Comparison of ENCODE assay signal across 19 cellular contexts in the genomic region with DNA sequence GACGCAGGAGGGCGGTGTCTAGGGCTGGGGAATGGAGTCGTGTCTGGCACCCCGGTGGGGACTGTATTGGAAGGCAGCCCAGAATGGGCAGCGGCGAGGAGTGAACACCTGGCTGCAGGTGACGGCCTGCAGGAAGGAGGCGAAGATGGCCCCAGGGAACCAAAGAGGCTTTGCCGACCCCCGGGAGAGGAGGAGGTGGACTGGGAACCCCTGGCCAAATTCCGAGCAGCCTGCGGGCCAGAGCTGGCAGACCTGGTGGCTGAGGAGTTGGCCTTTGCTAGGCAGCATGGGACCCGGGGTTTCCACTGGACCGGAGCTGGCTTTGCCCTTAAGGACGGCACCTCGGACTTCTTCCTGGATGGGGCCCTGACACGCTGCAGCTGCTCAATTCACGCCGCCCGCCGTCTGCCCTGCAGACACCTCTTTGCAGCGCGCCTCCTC. TPM values are rescaled to one million over a fixed set of nuclear protein-coding genes. Genes with fewer than 3 reads are reported as not detected.
DNase-seq lines count a peak whose midpoint lies in the region; ATAC-seq and TF ChIP-seq lines count a peak whose summit lies in the region.
"Had no signal": no experiment of that assay in that cellular context is flagged by ENCODE, and none has a peak within 500 bp of the region (broad histone marks: within the 10 kb centered on the region; RNA-seq: fewer than 3 reads in every experiment).

No MANE protein-coding gene starts in this region.

- H4K8ac ChIP-seq in IMR-90 (ENCODE audit: low read depth in 2 of 2, low read length in 2 of 2), result no peak overlapping the region

- no peaks in the 10 kb centered on the region for H3K9me3 ChIP-seq in IMR-90 (ENCODE audit: control insufficient read depth, insufficient read depth, low read length)
- H3K9me3 ChIP-seq in neural progenitor cell (ENCODE audit: low read depth), result no peaks in the 10 kb centered on the region
- H3K9me3 ChIP-seq: pancreas had no signal

- H2AK5ac ChIP-seq in IMR-90 (ENCODE audit: low read depth, low read length), result no peak overlapping the region

- H3K27me3 ChIP-seq in IMR-90 (ENCODE audit: control insufficient read depth, insufficient read depth, low read length), result no peaks in the 10 kb centered on the region
- no peaks in the 10 kb centered on the region for H3K27me3 ChIP-seq in neural progenitor cell
- H3K27me3 ChIP-seq: pancreas had no signal

- no peak overlapping the region for H2AK9ac ChIP-seq in IMR-90 (replicated peaks; ENCODE audit: low read depth, low read length, poor library complexity)

- peaks cover 0 to 4% of the 10 kb centered on the region in 2 experiments; a peak in 2 of 4 replicates for H3K79me1 ChIP-seq in IMR-90 (ENCODE audit: low read depth in 1 of 2, low read length in 2 of 2)

- H4K91ac ChIP-seq in IMR-90 (ENCODE audit: insufficient read depth, low read depth, low read length), result no peak overlapping the region

- peak overlapping the region; percentile 6 for H3K4me3 Mint-ChIP-seq in activated naive CD4-positive, alpha-beta T cell treated with anti-CD3 and anti-CD28 coated beads for 36 hours
- no peak overlapping the region for H3K4me3 Mint-ChIP-seq in chondrocyte (ENCODE audit: unreplicated experiment)
- H3K4me3 Mint-ChIP-seq in neural progenitor cell, result no peak overlapping the region
- no peak overlapping the region for H3K4me3 Mint-ChIP-seq in stimulated activated memory B cell treated with anti-CD40 and anti-IgM and Interleukin-4, amounts not matched to agents 10 μg/mL and 1 μg/mL and 100 μg/mL, for 72 hours

- dilution Hi-C loops in IMR-90 (cut with HindIII; ENCODE audit: low sequenced_read_pairs, unreplicated experiment), result no loop called here

- H3K9me3 Mint-ChIP-seq in activated naive CD4-positive, alpha-beta T cell treated with anti-CD3 and anti-CD28 coated beads for 36 hours, result no peaks in the 10 kb centered on the region
- H3K9me3 Mint-ChIP-seq in chondrocyte (ENCODE audit: low read depth) (no peaks in the 10 kb centered on the region), neural progenitor cell (no peaks in the 10 kb centered on the region)
- H3K9me3 Mint-ChIP-seq in stimulated activated memory B cell treated with anti-CD40 and anti-IgM and Interleukin-4, amounts not matched to agents 10 μg/mL and 1 μg/mL and 100 μg/mL, for 72 hours, result no peaks in the 10 kb centered on the region

- no peak overlapping the region for H3K4me3 ChIP-seq in IMR-90 (ENCODE audit: insufficient read depth, low read depth, low read length)
- H3K4me3 ChIP-seq in neural progenitor cell, result no peak overlapping the region
- H3K4me3 ChIP-seq: pancreas, smooth muscle cell had no signal

- WGBS in IMR-90 (ENCODE audit: extremely low coverage in 2 of 2, insufficient read length in 1 of 2), 2 experiments, result 63% methylated on average over 13 of the region's 23 CpGs; no CpG with 5 or more reads in 1 of the 2 experiments

- H3K79me2 ChIP-seq in neural progenitor cell (ENCODE audit: low read depth), result no peaks in the 10 kb centered on the region

- intact Hi-C loops in activated naive CD4-positive, alpha-beta T cell treated with anti-CD3 and anti-CD28 coated beads for 36 hours (cut with micrococcal nuclease), result no loop called here
- intact Hi-C loops in IMR-90 (cut with micrococcal nuclease), result no loop called here

- no peak overlapping the region for H2BK15ac ChIP-seq in IMR-90 (ENCODE audit: low read depth, low read length)

- H4K20me1 ChIP-seq in IMR-90 (ENCODE audit: insufficient read depth, low read length) (peaks cover 4% of the 10 kb centered on the region; the same call in 1 of the 2 replicates), neural progenitor cell (ENCODE audit: low read depth) (no peaks in the 10 kb centered on the region)

- no peak overlapping the region for H2BK20ac ChIP-seq in IMR-90 (ENCODE audit: low read depth, low read length)

- H3K27ac ChIP-seq in IMR-90 (ENCODE audit: insufficient read depth, low read length) (no peak overlapping the region), neural progenitor cell (no peak overlapping the region)
- H3K27ac ChIP-seq: pancreas had no signal

- H3K27me3 Mint-ChIP-seq in activated naive CD4-positive, alpha-beta T cell treated with anti-CD3 and anti-CD28 coated beads for 36 hours (ENCODE audit: low read depth), result peaks cover 6% of the 10 kb centered on the region
- H3K27me3 Mint-ChIP-seq in chondrocyte (ENCODE audit: low read depth) (no peaks in the 10 kb centered on the region), neural progenitor cell (ENCODE audit: insufficient read depth, low read depth) (peaks cover 4% of the 10 kb centered on the region)
- H3K27me3 Mint-ChIP-seq in stimulated activated memory B cell treated with anti-CD40 and anti-IgM and Interleukin-4, amounts not matched to agents 10 μg/mL and 1 μg/mL and 100 μg/mL, for 72 hours, result peaks cover 11% of the 10 kb centered on the region

- CTCF ChIA-PET in activated naive CD4-positive, alpha-beta T cell treated with anti-CD3 and anti-CD28 coated beads for 36 hours (lab: Charles Lee), result no interaction called here
- CTCF ChIA-PET in IMR-90 (lab: Yijun Ruan, JAX), result interaction anchor here (0.6 kb wide), 1 partner anchor 23 kb away, joined by 3 read pairs; no protein-coding TSS in a partner anchor

- H3K4me2 ChIP-seq in IMR-90 (ENCODE audit: low read depth, low read length) (no peak overlapping the region), neural progenitor cell (no peak overlapping the region)
- H3K4me2 ChIP-seq: smooth muscle cell had no signal

- H3K4me1 Mint-ChIP-seq in activated naive CD4-positive, alpha-beta T cell treated with anti-CD3 and anti-CD28 coated beads for 36 hours (ENCODE audit: low read depth), result peaks cover 13% of the 10 kb centered on the region
- H3K4me1 Mint-ChIP-seq in chondrocyte (ENCODE audit: low read depth), result no peaks in the 10 kb centered on the region
- peaks cover 9% of the 10 kb centered on the region for H3K4me1 Mint-ChIP-seq in neural progenitor cell
- peaks cover 19% of the 10 kb centered on the region for H3K4me1 Mint-ChIP-seq in stimulated activated memory B cell treated with anti-CD40 and anti-IgM and Interleukin-4, amounts not matched to agents 10 μg/mL and 1 μg/mL and 100 μg/mL, for 72 hours

- H3F3A ChIP-seq in neural progenitor cell (ENCODE audit: low read depth), result no peaks in the 10 kb centered on the region

- no peak for TF ChIP-seq POLR2A in IMR-90 (IDR thresholded peaks at IDR 0.05; ENCODE audit: low read depth, low read length)

- no peak overlapping the region for H3K18ac ChIP-seq in IMR-90 (ENCODE audit: low read depth, low read length)

- H3K9me1 ChIP-seq in IMR-90 (ENCODE audit: insufficient read depth, low read length), result peaks cover 4% of the 10 kb centered on the region

- no peak overlapping the region for H3K4ac ChIP-seq in IMR-90 (ENCODE audit: low read depth, low read length)

- no TSS peak for BruUV-seq in IMR-90 (replicated peaks; lab: Mats Ljungman, UMichigan)

- H2AFZ ChIP-seq in IMR-90 (replicated peaks; ENCODE audit: low read length, poor library complexity), result no peak overlapping the region
- H2AFZ ChIP-seq in neural progenitor cell (replicated peaks), result no peak overlapping the region

- no peak overlapping the region for H3K14ac ChIP-seq in IMR-90 (replicated peaks; ENCODE audit: low read depth, low read length)

- H4K5ac ChIP-seq in IMR-90 (ENCODE audit: low read depth, low read length), result no peak overlapping the region

- H2BK5ac ChIP-seq in IMR-90 (ENCODE audit: low read depth, low read length, poor library complexity, severe bottlenecking), result no peak overlapping the region

- DNase-seq in activated naive CD4-positive, alpha-beta T cell treated with anti-CD3 and anti-CD28 coated beads for 36 hours, result no peak
- no peak for DNase-seq in activated naive CD4-positive, alpha-beta T cell (lab: John Stamatoyannopoulos, UW)
- DNase-seq in IMR-90 (no peak), chondrocyte (ENCODE audit: low spot score) (peak; percentile 83), neural progenitor cell (ENCODE audit: low spot score) (no peak), OCI-M1 (lab: John Stamatoyannopoulos, UW) (no peak)
- DNase-seq: activated CD8-positive, alpha-beta memory T cell treated with anti-CD3 and anti-CD28 coated beads for 24 hours; activated effector memory CD4-positive, alpha-beta T cell treated with Interleukin-2 at 50 U/mL for 16 hours; cortex of kidney; erythroblast; glutamatergic neuron; islet precursor cell; NCI-H1092 treated with DMSO at 0.1 percent for 48 hours; NCI-H446; stimulated activated naive CD4-positive, alpha-beta T cell treated with Interleukin-2 at 50 U/mL for 16 hours had no signal

- peak overlapping the region; percentile 30 for H3K27ac Mint-ChIP-seq in activated naive CD4-positive, alpha-beta T cell treated with anti-CD3 and anti-CD28 coated beads for 36 hours
- H3K27ac Mint-ChIP-seq in chondrocyte (ENCODE audit: unreplicated experiment) (no peak overlapping the region), neural progenitor cell (peak overlapping the region; percentile 66)
- no peak overlapping the region for H3K27ac Mint-ChIP-seq in stimulated activated memory B cell treated with anti-CD40 and anti-IgM and Interleukin-4, amounts not matched to agents 10 μg/mL and 1 μg/mL and 100 μg/mL, for 72 hours

- H3K9ac ChIP-seq in IMR-90 (ENCODE audit: low read depth, low read length) (no peak overlapping the region), neural progenitor cell (no peak overlapping the region)

- no peaks in the 10 kb centered on the region for H3K4me1 ChIP-seq in IMR-90 (ENCODE audit: control insufficient read depth, insufficient read depth, low read length)
- H3K4me1 ChIP-seq in neural progenitor cell, result no peaks in the 10 kb centered on the region
- H3K4me1 ChIP-seq: pancreas had no signal

- TF ChIP-seq CTCF in IMR-90 (conservative IDR thresholded peaks at IDR 0.05; ENCODE audit: low read depth, low read length) (no peak), chondrocyte (IDR thresholded peaks at IDR 0.05) (no peak), neural progenitor cell (IDR thresholded peaks at IDR 0.05) (no peak)

- in situ Hi-C loops in IMR-90 (cut with MboI; ENCODE audit: low sequenced_read_pairs), result no loop called here

- H3K36me3 Mint-ChIP-seq in activated naive CD4-positive, alpha-beta T cell treated with anti-CD3 and anti-CD28 coated beads for 36 hours (ENCODE audit: low read depth), result peaks cover 8% of the 10 kb centered on the region
- no peaks in the 10 kb centered on the region for H3K36me3 Mint-ChIP-seq in chondrocyte (ENCODE audit: low read depth)
- peaks cover 32% of the 10 kb centered on the region for H3K36me3 Mint-ChIP-seq in neural progenitor cell
- H3K36me3 Mint-ChIP-seq in stimulated activated memory B cell treated with anti-CD40 and anti-IgM and Interleukin-4, amounts not matched to agents 10 μg/mL and 1 μg/mL and 100 μg/mL, for 72 hours, result peaks cover 25% of the 10 kb centered on the region

- no peak for TF ChIP-seq RAD21 in IMR-90 (IDR thresholded peaks at IDR 0.05; ENCODE audit: low read length)

- H2BK120ac ChIP-seq in IMR-90 (ENCODE audit: low read depth, low read length), result no peak overlapping the region

- POLR2A ChIA-PET in IMR-90 (lab: Charles Lee; ENCODE audit: unreplicated experiment), result interaction anchor here (0.7 kb wide), 1 partner anchor 48 kb away, joined by 7 read pairs; no protein-coding TSS in a partner anchor

- no peak overlapping the region for H3K56ac ChIP-seq in IMR-90 (ENCODE audit: extremely low read depth, insufficient read depth, low read length)

- ATAC-seq in IMR-90 (ENCODE audit: low read depth), result peak; percentile 16; the same call in 1 of the 2 replicates
- no peak for ATAC-seq in stimulated activated memory B cell treated with anti-CD40 and anti-IgM and Interleukin-4, amounts not matched to agents 10 μg/mL and 1 μg/mL and 100 μg/mL, for 72 hours
- ATAC-seq in GM19328 (IDR thresholded peaks at IDR 0.05; ENCODE audit: unreplicated experiment), result no peak

- no peak overlapping the region for H3K23ac ChIP-seq in IMR-90 (ENCODE audit: low read depth, low read length)

- H3K36me3 ChIP-seq in IMR-90 (ENCODE audit: control insufficient read depth, insufficient read depth, low read length), result no peaks in the 10 kb centered on the region
- no peaks in the 10 kb centered on the region for H3K36me3 ChIP-seq in neural progenitor cell
- H3K36me3 ChIP-seq: pancreas had no signal

RNA-seq across cellular contexts. Expression of gene ZSWIM9, which starts 25.9 kb away (rescaled TPM):
- total RNA-seq in activated naive CD4-positive, alpha-beta T cell treated with anti-CD3 and anti-CD28 coated beads for 36 hours, result 1 to 10 TPM; 6.1 to 6.7 TPM
- total RNA-seq in IMR-90 (2012; rRNA removed) (0.54 and 0.56 TPM in 2 replicates), chondrocyte (5.0 to 5.9 TPM (median 5.6 TPM) in 3 replicates), neural progenitor cell (ENCODE audit: low replicate concordance) (0.36 and 4.2 TPM in 2 replicates)
- 2.2 and 3.4 TPM in 2 replicates for polyA plus RNA-seq in IMR-90 (2012; rRNA removed)
- 2.6 and 2.8 TPM in 2 replicates for polyA plus RNA-seq in IMR-90 (2012; cell fraction: cytosol; rRNA removed)
- 2.9 and 3.2 TPM in 2 replicates for polyA plus RNA-seq in IMR-90 (2012; cell fraction: nucleus; rRNA removed; ENCODE audit: low replicate concordance)

RNA-seq across cellular contexts. Expression of gene LIG1, which starts 26.2 kb away (rescaled TPM):
- total RNA-seq in activated naive CD4-positive, alpha-beta T cell treated with anti-CD3 and anti-CD28 coated beads for 36 hours, result 100 to 1,000 TPM; 187 to 195 TPM
- 24.9 and 30.8 TPM in 2 replicates for total RNA-seq in IMR-90 (2012; rRNA removed)
- 33.5 and 34.0 TPM in 2 replicates for polyA plus RNA-seq in IMR-90 (2012; rRNA removed)
- 18.0 and 18.4 TPM in 2 replicates for polyA plus RNA-seq in IMR-90 (2012; cell fraction: cytosol; rRNA removed)
- 60.4 and 99.1 TPM in 2 replicates for polyA plus RNA-seq in IMR-90 (2012; cell fraction: nucleus; rRNA removed; ENCODE audit: low replicate concordance)
- total RNA-seq in chondrocyte, result 12.1 to 24.7 TPM (median 17.0 TPM) in 3 replicates
- total RNA-seq in neural progenitor cell (ENCODE audit: low replicate concordance), result 40.0 and 88.9 TPM in 2 replicates

RNA-seq across cellular contexts. Expression of gene CARD8, which starts 59.4 kb away (rescaled TPM):
- total RNA-seq in activated naive CD4-positive, alpha-beta T cell treated with anti-CD3 and anti-CD28 coated beads for 36 hours, result 100 to 1,000 TPM in 1 of 2 experiments, 10 to 100 TPM in 1; 99.8 to 104 TPM
- total RNA-seq in IMR-90 (2012; rRNA removed), result 11.3 and 12.5 TPM in 2 replicates
- polyA plus RNA-seq in IMR-90 (2012; rRNA removed), result 11.8 and 15.5 TPM in 2 replicates
- 5.4 and 7.6 TPM in 2 replicates for polyA plus RNA-seq in IMR-90 (2012; cell fraction: cytosol; rRNA removed)
- 16.4 and 42.6 TPM in 2 replicates for polyA plus RNA-seq in IMR-90 (2012; cell fraction: nucleus; rRNA removed; ENCODE audit: low replicate concordance)
- 19.8 to 29.5 TPM (median 23.3 TPM) in 3 replicates for total RNA-seq in chondrocyte
- 46.6 and 59.7 TPM in 2 replicates for total RNA-seq in neural progenitor cell (ENCODE audit: low replicate concordance)

Comparison
In these comparisons a context has a peak if more than half of its experiments do, and no peak if none do; other contexts are left out.
1. H3K27ac Mint-ChIP-seq: peak in activated naive CD4-positive, alpha-beta T cell treated with anti-CD3 and anti-CD28 coated beads for 36 hours (single experiment) and neural progenitor cell (single experiment); none in chondrocyte (single experiment) and stimulated activated memory B cell treated with anti-CD40 and anti-IgM and Interleukin-4, amounts not matched to agents 10 μg/mL and 1 μg/mL and 100 μg/mL, for 72 hours (single experiment).